8 cellular contexts compared by ENCODE assay signal in genomic region chr9:136539427-136540412, GRCh38. TPM values are rescaled to one million over a fixed set of nuclear protein-coding genes. Genes with fewer than 3 reads are reported as not detected.
DNase-seq lines count a peak whose midpoint lies in the region; ATAC-seq and TF ChIP-seq lines count a peak whose summit lies in the region.

No MANE protein-coding gene starts in this region.

- DNase-seq in activated CD4-positive, alpha-beta T cell treated with anti-CD3 and anti-CD28 coated beads for 1 hour, result peak; percentile 89
- DNase-seq in central memory CD8-positive, alpha-beta T cell (ENCODE audit: low spot score in 2 of 2), result peak; percentile 37 to 57
- DNase-seq in lung (ENCODE audit: low spot score) (peak; percentile 98), amniotic stem cell (lab: John Stamatoyannopoulos, UW) (no peak)
- peak; percentile 78 for DNase-seq in stimulated activated CD8-positive, alpha-beta memory T cell treated with anti-CD3 and anti-CD28 coated beads, Interleukin-12 subunit alpha, Interleukin-12 subunit beta, amount 100 ng/mL, for 4 hours (ENCODE audit: low read depth)

- peak overlapping the region; percentile 98 for H3K27ac Mint-ChIP-seq in central memory CD8-positive, alpha-beta T cell (ENCODE audit: low read depth)

- H3K4me1 Mint-ChIP-seq in central memory CD8-positive, alpha-beta T cell, result peaks cover 31% of the 10 kb centered on the region

- peak; percentile 43 for ATAC-seq in GM18909 (IDR thresholded peaks at IDR 0.05; ENCODE audit: poor library complexity, unreplicated experiment)
- ATAC-seq in HG03521 (IDR thresholded peaks at IDR 0.05; ENCODE audit: unreplicated experiment), result peak; percentile 47
- peak; percentile 52 for ATAC-seq in central memory CD8-positive, alpha-beta T cell (replicated peaks; ENCODE audit: extremely low read depth, poor library complexity, severe bottlenecking)
- peak; percentile 86 for ATAC-seq in lung (ENCODE audit: insufficient read depth, low FRiP score)
- no peak for ATAC-seq in GM18858 (IDR thresholded peaks at IDR 0.05; ENCODE audit: unreplicated experiment)

- peak overlapping the region; percentile 50 to 96 for H3K27ac ChIP-seq in lung (ENCODE audit: low read depth in 1 of 2, low read length in 1 of 2)

- peaks cover 22% of the 10 kb centered on the region for H3K36me3 Mint-ChIP-seq in central memory CD8-positive, alpha-beta T cell (ENCODE audit: insufficient read depth)

- H3K36me3 ChIP-seq in lung (ENCODE audit: control insufficient read depth in 2 of 2, insufficient read depth in 2 of 2, low read length in 2 of 2), result peaks cover 0 to 38% of the 10 kb centered on the region in 2 donors

- peak overlapping the region; percentile 84 for H3K4me3 Mint-ChIP-seq in central memory CD8-positive, alpha-beta T cell

- no peak overlapping the region for H3K4me3 ChIP-seq in lung

- 26 to 30% methylated on average over 33 of the region's 33 CpGs for WGBS in lung, 2 donors

- H3K27me3 ChIP-seq in lung (ENCODE audit: control insufficient read depth, insufficient read depth), result no peaks in the 10 kb centered on the region

- no peak for TF ChIP-seq CTCF in lung (IDR thresholded peaks at IDR 0.05; ENCODE audit: control extremely low read depth, extremely low read depth)

- H3K9me3 ChIP-seq in lung (ENCODE audit: control insufficient read depth in 2 of 2, insufficient read depth in 1 of 2, low read length in 1 of 2), result no peaks in the 10 kb centered on the region

- H3K9me3 Mint-ChIP-seq in central memory CD8-positive, alpha-beta T cell, result no peaks in the 10 kb centered on the region

- peaks cover 0 to 44% of the 10 kb centered on the region in 2 donors for H3K4me1 ChIP-seq in lung (ENCODE audit: control insufficient read depth in 2 of 2, insufficient read depth in 2 of 2, low read length in 2 of 2)

- H3K27me3 Mint-ChIP-seq in central memory CD8-positive, alpha-beta T cell, result no peaks in the 10 kb centered on the region

RNA-seq across cellular contexts. Expression of gene NOTCH1, which starts 6.1 kb away (rescaled TPM):
- total RNA-seq in lung, result 100 to 1,000 TPM in 1 of 2 donors, 10 to 100 TPM in 1; 64.3 to 101 TPM
- polyA plus RNA-seq in lung, result 10 to 100 TPM; 23.9 to 24.7 TPM

RNA-seq across cellular contexts. Expression of gene SEC16A, which starts 56.9 kb away (rescaled TPM):
- total RNA-seq in lung, result 10 to 100 TPM; 44.3 to 78.8 TPM
- 10 to 100 TPM; 44.2 to 49.1 TPM for polyA plus RNA-seq in lung
